Comparison of ENCODE assay signal across 13 cellular contexts in the genomic region with DNA sequence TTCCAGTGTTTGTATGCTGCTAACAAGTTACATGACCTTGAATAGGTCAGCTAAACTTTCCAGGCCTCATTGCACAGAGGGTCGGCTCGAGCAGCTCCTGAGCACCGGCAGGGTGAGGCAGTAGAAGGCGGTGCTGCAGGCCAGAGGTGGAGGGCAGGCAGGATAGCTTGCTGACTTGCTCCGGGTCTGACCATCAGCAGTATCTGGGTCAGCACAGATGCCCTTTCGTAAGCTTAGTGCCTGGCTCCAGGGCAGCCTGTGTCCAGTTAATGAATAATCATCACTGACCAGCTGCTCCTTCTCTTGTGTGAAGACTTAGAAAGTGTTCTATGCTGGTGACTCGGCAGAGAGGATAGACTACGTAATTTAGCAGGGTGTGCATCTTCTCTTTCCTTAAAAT. TPM values are rescaled to one million over a fixed set of nuclear protein-coding genes. Genes with fewer than 3 reads are reported as not detected.
DNase-seq lines count a peak whose midpoint lies in the region; ATAC-seq and TF ChIP-seq lines count a peak whose summit lies in the region.
"Had no signal": no experiment of that assay in that cellular context is flagged by ENCODE, and none has a peak within 500 bp of the region (broad histone marks: within the 10 kb centered on the region; RNA-seq: fewer than 3 reads in every experiment).

No MANE protein-coding gene starts in this region.

- peaks cover 58% of the 10 kb centered on the region for H3K4me1 ChIP-seq in CD8-positive, alpha-beta memory T cell (ENCODE audit: insufficient read depth, low read length)
- H3K4me1 ChIP-seq: prostate gland had no signal

- no peak overlapping the region for H3K27ac ChIP-seq in CD8-positive, alpha-beta memory T cell (ENCODE audit: low read depth, low read length)
- H3K27ac ChIP-seq: prostate gland had no signal

- peaks cover 90 to 98% (median 95%) of the 10 kb centered on the region in 3 donors for H3K4me1 Mint-ChIP-seq in CD8-positive, alpha-beta memory T cell
- peaks cover 94 to 100% of the 10 kb centered on the region in 2 donors for H3K4me1 Mint-ChIP-seq in immature natural killer cell
- peaks cover 73% of the 10 kb centered on the region for H3K4me1 Mint-ChIP-seq in progenitor cell of endocrine pancreas (ENCODE audit: low read depth)

- no peak for TF ChIP-seq CTCF in progenitor cell of endocrine pancreas (IDR thresholded peaks at IDR 0.05; ENCODE audit: unreplicated experiment)

- H3K4me3 ChIP-seq in CD8-positive, alpha-beta memory T cell (ENCODE audit: low read length) = no peak overlapping the region
- H3K4me3 ChIP-seq: prostate gland, uterus had no signal

- H3K27me3 ChIP-seq in CD8-positive, alpha-beta memory T cell (ENCODE audit: insufficient read depth, low read length, poor library complexity, severe bottlenecking) = no peaks in the 10 kb centered on the region
- H3K27me3 ChIP-seq: uterus had no signal

- H3K4me3 Mint-ChIP-seq in CD8-positive, alpha-beta memory T cell = peak overlapping the region in 5 of 7 donors; percentile 16 to 57 (median 29)
- H3K4me3 Mint-ChIP-seq in immature natural killer cell = peak overlapping the region; percentile 42 to 77 (median 58)
- H3K4me3 Mint-ChIP-seq in progenitor cell of endocrine pancreas (ENCODE audit: low read depth) = peak overlapping the region; percentile 7

- ATAC-seq in HG03097 (IDR thresholded peaks at IDR 0.05; ENCODE audit: low FRiP score, unreplicated experiment) = no peak

- peaks cover 0 to 63% (median 5%) of the 10 kb centered on the region in 3 donors for H3K36me3 Mint-ChIP-seq in CD8-positive, alpha-beta memory T cell
- peaks cover 0 to 7% (median 0%) of the 10 kb centered on the region in 3 donors for H3K36me3 Mint-ChIP-seq in immature natural killer cell
- peaks cover under 1% of the 10 kb centered on the region for H3K36me3 Mint-ChIP-seq in progenitor cell of endocrine pancreas (ENCODE audit: insufficient read depth)

- no peaks in the 10 kb centered on the region for H3K27me3 Mint-ChIP-seq in CD8-positive, alpha-beta memory T cell
- H3K27me3 Mint-ChIP-seq in immature natural killer cell (ENCODE audit: low read depth in 3 of 3) = peaks cover 1 to 10% (median 2%) of the 10 kb centered on the region in 3 donors
- H3K27me3 Mint-ChIP-seq in progenitor cell of endocrine pancreas = no peaks in the 10 kb centered on the region

- H3K36me3 ChIP-seq in CD8-positive, alpha-beta memory T cell (ENCODE audit: insufficient read depth, low read length) = no peaks in the 10 kb centered on the region
- H3K36me3 ChIP-seq: prostate gland, uterus had no signal

- H3K27ac Mint-ChIP-seq in CD8-positive, alpha-beta memory T cell = peak overlapping the region in 6 of 8 donors; percentile 9 to 100 (median 32)
- peak overlapping the region; percentile 51 to 93 (median 81) for H3K27ac Mint-ChIP-seq in immature natural killer cell
- H3K27ac Mint-ChIP-seq in progenitor cell of endocrine pancreas = peak overlapping the region; percentile 81

- POLR2A ChIA-PET in CD8-positive, alpha-beta memory T cell (lab: Charles Lee) = no interaction called here

- H3K9me3 ChIP-seq in CD8-positive, alpha-beta memory T cell (ENCODE audit: low read length) = no peaks in the 10 kb centered on the region
- H3K9me3 ChIP-seq: prostate gland, uterus had no signal

- H3K9me3 Mint-ChIP-seq in CD8-positive, alpha-beta memory T cell = no peaks in the 10 kb centered on the region
- H3K9me3 Mint-ChIP-seq in immature natural killer cell = no peaks in the 10 kb centered on the region
- no peaks in the 10 kb centered on the region for H3K9me3 Mint-ChIP-seq in progenitor cell of endocrine pancreas (ENCODE audit: low read depth)

- CTCF ChIA-PET in CD8-positive, alpha-beta memory T cell (lab: Charles Lee) = interaction anchor here (1.2 to 2.0 kb wide), 5 partner anchors 8 to 35 kb away, joined by 3 to 7 read pairs (median 4); no protein-coding TSS in a partner anchor

- no peak for DNase-seq in CD8-positive, alpha-beta memory T cell
- DNase-seq in cerebellar cortex (ENCODE audit: low spot score) = peak; percentile 37
- DNase-seq in immature natural killer cell = no peak
- no peak for DNase-seq in progenitor cell of endocrine pancreas (ENCODE audit: low spot score, unreplicated experiment)
- DNase-seq in activated CD4-positive, alpha-beta T cell treated with anti-CD3 and anti-CD28 coated beads for 1 hour = no peak
- DNase-seq in COR-L47 (lab: John Stamatoyannopoulos, UW) = no peak
- DNase-seq in NCI-H187 (lab: John Stamatoyannopoulos, UW) = no peak
- DNase-seq: activated effector memory CD4-positive, alpha-beta T cell treated with anti-CD3 and anti-CD28 coated beads, Interleukin-2, amount 50 U/mL, for 16 hours; NCI-H1092 treated with DMSO at 0.1 percent for 48 hours; SW 1271; uterus had no signal

RNA-seq across cellular contexts. Expression of a gene that starts 6.9 kb away (rescaled TPM):
- total RNA-seq in CD8-positive, alpha-beta memory T cell = 10 to 100 TPM; 78.4 to 79.1 TPM
- 5.0 TPM for polyA plus RNA-seq in CD8-positive, alpha-beta memory T cell
- 1 to 10 TPM; 3.5 to 7.2 (median 4.1) TPM for polyA plus RNA-seq in immature natural killer cell
- total RNA-seq in progenitor cell of endocrine pancreas = 60.8 and 64.9 TPM in 2 replicates

RNA-seq across cellular contexts. Expression of a gene that starts 56.3 kb away (rescaled TPM):
- total RNA-seq in CD8-positive, alpha-beta memory T cell = 10 to 100 TPM; 11.0 to 11.7 TPM
- polyA plus RNA-seq in CD8-positive, alpha-beta memory T cell = not detected
- not detected for polyA plus RNA-seq in immature natural killer cell
- 8.4 and 9.1 TPM in 2 replicates for total RNA-seq in progenitor cell of endocrine pancreas

Comparison
In these comparisons a context has a peak if more than half of its experiments do, and no peak if none do; other contexts are left out.
1. H3K4me3 Mint-ChIP-seq: peak in every context shown above with its lines; median percentile 58 in immature natural killer cell; 29 in CD8-positive, alpha-beta memory T cell; 7 in progenitor cell of endocrine pancreas.